In the genomic region with DNA sequence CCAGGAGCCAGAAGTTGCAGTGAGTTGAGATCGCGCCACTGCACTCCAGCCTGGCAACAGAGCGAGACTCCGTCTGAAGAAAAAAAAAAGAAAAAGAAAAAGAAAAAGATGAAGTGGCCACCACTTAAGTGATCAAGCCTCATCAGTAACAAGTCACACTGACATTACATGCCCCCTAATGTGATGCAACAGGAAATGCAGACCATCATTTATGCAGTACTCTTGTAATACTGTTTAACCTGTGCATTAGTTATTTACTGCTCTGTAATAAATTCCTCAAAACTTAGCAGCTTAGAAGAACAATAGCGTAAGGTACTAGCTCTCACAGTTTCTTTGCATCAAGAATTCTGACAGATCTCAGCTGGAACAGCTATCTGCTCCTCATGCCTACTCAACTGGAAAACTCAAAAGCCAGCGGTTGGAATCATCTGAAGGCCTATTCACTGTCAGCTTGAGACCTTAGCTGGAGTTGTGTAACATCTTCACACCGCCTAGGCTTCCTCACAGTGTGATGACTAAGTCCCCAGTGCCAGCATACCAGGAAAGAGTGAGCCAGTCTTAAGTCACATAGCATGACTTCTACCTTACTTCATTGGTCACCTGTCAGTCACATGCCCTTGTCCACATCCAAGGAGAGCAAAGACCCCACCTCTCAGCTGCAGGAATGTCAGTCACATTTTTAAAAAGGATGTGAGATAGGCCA, we compare ENCODE assay signal across 9 cellular contexts. TPM values are rescaled to one million over a fixed set of nuclear protein-coding genes. Genes with fewer than 3 reads are reported as not detected.
A peak's percentile ranks its signal among the peaks of the same experiment; 100 is the strongest.
DNase-seq lines count a peak whose midpoint lies in the region; ATAC-seq and TF ChIP-seq lines count a peak whose summit lies in the region.
"Had no signal": no experiment of that assay in that cellular context is flagged by ENCODE, and none has a peak within 500 bp of the region (broad histone marks: within the 10 kb centered on the region; RNA-seq: fewer than 3 reads in every experiment).

No MANE protein-coding gene starts in this region.

- TF ChIP-seq EP300 in transverse colon (IDR thresholded peaks at IDR 0.05; ENCODE audit: low read depth) = no peak

- in situ Hi-C loops in transverse colon (cut with MboI; ENCODE audit: low pct_ligation_motif_present in 1 of 4, low pct_unique_long_range_greater_than_20kb in 1 of 4, low sequenced_read_pairs in 3 of 4) = no loop called here

- CTCF ChIA-PET in WTC11 (lab: Charles Lee) = no interaction called here

- no peaks in the 10 kb centered on the region for H3K27me3 Mint-ChIP-seq in WTC11 (ENCODE audit: low read depth)

- H3K27ac ChIP-seq in transverse colon = no peak overlapping the region
- H3K27ac ChIP-seq: parathyroid adenoma had no signal

- POLR2A ChIA-PET in WTC11 (lab: Charles Lee) = no interaction called here

- no peak for TF ChIP-seq POLR2A in transverse colon (IDR thresholded peaks at IDR 0.05)

- no peaks in the 10 kb centered on the region for H3K36me3 ChIP-seq in transverse colon

- WGBS in transverse colon (ENCODE audit: low coverage in 1 of 2), 2 donors = 91 to 100% methylated on average over 5 to 7 of the region's 7 CpGs

- H3K36me3 Mint-ChIP-seq in WTC11 = no peaks in the 10 kb centered on the region

- peaks cover 0 to 10% (median 0%) of the 10 kb centered on the region in 4 donors for H3K4me1 ChIP-seq in transverse colon
- H3K4me1 ChIP-seq: parathyroid adenoma had no signal

- H3K4me3 ChIP-seq in AG10803 (ENCODE audit: low read length) (no peak overlapping the region), transverse colon (no peak overlapping the region)

- intact Hi-C loops in transverse colon (cut with DNase I; ENCODE audit: low total_unique reads) = no loop called here

- no peak for TF ChIP-seq CTCF in AG10803 (conservative IDR thresholded peaks at IDR 0.05; ENCODE audit: low read length)
- TF ChIP-seq CTCF in WTC11 (IDR thresholded peaks at IDR 0.05) = no peak
- TF ChIP-seq CTCF in transverse colon (IDR thresholded peaks at IDR 0.05) = no peak

- DNase-seq in AG10803 (ENCODE audit: low read depth) (peak; percentile 91), HT-29 (ENCODE audit: low spot score) (peak; percentile 72), WTC11 (ENCODE audit: low spot score) (no peak), kidney glomerular epithelial cell (lab: John Stamatoyannopoulos, UW) (peak; percentile 93), NCI-H2171 treated with DMSO at 0.1 percent for 48 hours (lab: John Stamatoyannopoulos, UW) (no peak), transverse colon (no peak), C1 segment of cervical spinal cord (lab: John Stamatoyannopoulos, UW) (no peak)

- no peak overlapping the region for H3K27ac Mint-ChIP-seq in WTC11

- H3K27me3 ChIP-seq in transverse colon = no peaks in the 10 kb centered on the region

- peak; percentile 63 for ATAC-seq in WTC11
- no peak for ATAC-seq in GM18502 (IDR thresholded peaks at IDR 0.05; ENCODE audit: poor library complexity, unreplicated experiment)

- peaks cover 23% of the 10 kb centered on the region for H3K4me1 Mint-ChIP-seq in WTC11

- no peaks in the 10 kb centered on the region for H3K9me3 Mint-ChIP-seq in WTC11

- no peak overlapping the region for H3K4me3 Mint-ChIP-seq in WTC11

- no peaks in the 10 kb centered on the region for H3K9me3 ChIP-seq in transverse colon

TF ChIP-seq in WTC11, 78 proteins besides CTCF, POLR2A, EP300 and RAD21:
- no peak for TF ChIP-seq ZNF263 (CRISPR knock-in tag; IDR thresholded peaks at IDR 0.05; ENCODE audit: low read depth)
- TF ChIP-seq, protein P1, sequence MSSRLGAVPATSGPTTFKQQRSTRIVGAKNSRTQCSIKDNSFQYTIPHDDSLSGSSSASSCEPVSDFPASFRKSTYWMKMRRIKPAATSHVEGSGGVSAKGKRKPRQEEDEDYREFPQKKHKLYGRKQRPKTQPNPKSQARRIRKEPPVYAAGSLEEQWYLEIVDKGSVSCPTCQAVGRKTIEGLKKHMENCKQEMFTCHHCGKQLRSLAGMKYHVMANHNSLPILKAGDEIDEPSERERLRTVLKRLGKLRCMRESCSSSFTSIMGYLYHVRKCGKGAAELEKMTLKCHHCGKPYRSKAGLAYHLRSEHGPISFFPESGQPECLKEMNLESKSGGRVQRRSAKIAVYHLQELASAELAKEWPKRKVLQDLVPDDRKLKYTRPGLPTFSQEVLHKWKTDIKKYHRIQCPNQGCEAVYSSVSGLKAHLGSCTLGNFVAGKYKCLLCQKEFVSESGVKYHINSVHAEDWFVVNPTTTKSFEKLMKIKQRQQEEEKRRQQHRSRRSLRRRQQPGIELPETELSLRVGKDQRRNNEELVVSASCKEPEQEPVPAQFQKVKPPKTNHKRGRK (CRISPR knock-in tag; IDR thresholded peaks at IDR 0.05; ENCODE audit: borderline replicate concordance) = no peak
- TF ChIP-seq CREB1 (CRISPR knock-in tag; IDR thresholded peaks at IDR 0.05) = no peak
- no peak for TF ChIP-seq EMX1 (CRISPR knock-in tag; IDR thresholded peaks at IDR 0.05)

RNA-seq across cellular contexts. Expression of gene EPS8, which starts 31.5 kb away (rescaled TPM):
- total RNA-seq in HT-29 (2014; rRNA removed; shearing (Covaris generic)) = 169 and 189 TPM in 2 replicates
- total RNA-seq in WTC11 (2021) (3.9 to 7.5 TPM (median 5.0 TPM) in 3 replicates), transverse colon (100 to 1,000 TPM in 3 of 4 donors, 10 to 100 TPM in 1; 55.1 to 180 (median 140) TPM)

Comparison
In these comparisons a context has a peak if more than half of its experiments do, and no peak if none do; other contexts are left out.
1. DNase-seq: peak in AG10803 (single experiment), HT-29 (single experiment) and kidney glomerular epithelial cell (single experiment); none in WTC11 (single experiment), NCI-H2171 treated with DMSO at 0.1 percent for 48 hours (single experiment), transverse colon (single experiment) and C1 segment of cervical spinal cord (0 of 14).